8 cellular contexts compared by ENCODE assay signal in genomic region chr1:924619-925323, GRCh38. TPM values are rescaled to one million over a fixed set of nuclear protein-coding genes. Genes with fewer than 3 reads are reported as not detected.
DNase-seq lines count a peak whose midpoint lies in the region; ATAC-seq and TF ChIP-seq lines count a peak whose summit lies in the region.

No MANE protein-coding gene starts in this region.

- peaks cover 0 to 35% of the 10 kb centered on the region in 2 donors for H3K27me3 ChIP-seq in esophagus (ENCODE audit: control insufficient read depth in 1 of 2, insufficient read depth in 2 of 2, low read length in 2 of 2)
- peaks cover 0 to 70% (median 27%) of the 10 kb centered on the region in 3 donors for H3K27me3 ChIP-seq in psoas muscle (ENCODE audit: insufficient read depth in 3 of 3, low read length in 2 of 3)

- ATAC-seq in psoas muscle: peak in 1 of 4 donors; percentile 15
- no peak for ATAC-seq in HG03139 (IDR thresholded peaks at IDR 0.05; ENCODE audit: unreplicated experiment)
- no peak for ATAC-seq in HG02798 (IDR thresholded peaks at IDR 0.05; ENCODE audit: poor library complexity, unreplicated experiment)
- ATAC-seq in GM21786 (IDR thresholded peaks at IDR 0.05; ENCODE audit: unreplicated experiment): no peak

- peaks cover 0 to 3% of the 10 kb centered on the region in 2 donors for H3K9me3 ChIP-seq in esophagus (ENCODE audit: control insufficient read depth in 2 of 2, insufficient read depth in 1 of 2, low read depth in 1 of 2, low read length in 1 of 2)
- no peaks in the 10 kb centered on the region for H3K9me3 ChIP-seq in psoas muscle

- intact Hi-C loops in psoas muscle (cut with DNase I): no loop called here

- H3K4me1 ChIP-seq in esophagus (ENCODE audit: control insufficient read depth in 2 of 2, insufficient read depth in 2 of 2, low read length in 1 of 2): peaks cover 16 to 34% of the 10 kb centered on the region in 2 donors
- H3K4me1 ChIP-seq in psoas muscle: peaks cover 23% of the 10 kb centered on the region

- H3K27ac ChIP-seq in esophagus (ENCODE audit: low read depth in 2 of 2, low read length in 1 of 2) (no peak overlapping the region), psoas muscle (no peak overlapping the region)

- H3K36me3 ChIP-seq in esophagus (ENCODE audit: control insufficient read depth in 2 of 2, insufficient read depth in 2 of 2, low read length in 1 of 2): no peaks in the 10 kb centered on the region
- no peaks in the 10 kb centered on the region for H3K36me3 ChIP-seq in psoas muscle (ENCODE audit: insufficient read depth in 1 of 2, low read depth in 1 of 2)

- TF ChIP-seq CTCF in psoas muscle (IDR thresholded peaks at IDR 0.05): no peak

- 1% methylated on average over 69 to 89 of the region's 89 CpGs for WGBS in esophagus, 2 donors
- WGBS in psoas muscle, 3 donors: 1% methylated on average over 58 to 89 of the region's 89 CpGs

- DNase-seq in EL (peak; percentile 60), NCI-H748 (lab: John Stamatoyannopoulos, UW; ENCODE audit: unreplicated experiment) (peak; percentile 72), psoas muscle (peak in 1 of 2 donors; percentile 53), T-helper 1 cell (no peak)

- H3K4me3 ChIP-seq in esophagus (ENCODE audit: low read depth in 1 of 2, low read length in 2 of 2) (peak overlapping the region; percentile 42 to 52), psoas muscle (peak overlapping the region; percentile 61)

RNA-seq across cellular contexts. Expression of gene SAMD11, which starts 1.0 kb away (rescaled TPM):
- polyA plus RNA-seq in esophagus (1 to 10 TPM in 1 of 2 donors, under 1 TPM in 1; 0.68 to 1.5 TPM), psoas muscle (1 to 10 TPM in 1 of 3 donors, under 1 TPM in 2; 0.28 to 1.5 (median 0.58) TPM)
- 1 to 10 TPM in 2 of 4 donors, under 1 TPM in 1, not detected in 1; 0.37 to 6.9 (median 1.5) TPM for total RNA-seq in psoas muscle

RNA-seq across cellular contexts. Expression of gene NOC2L, which starts 34.3 kb away (rescaled TPM):
- polyA plus RNA-seq in esophagus (10 to 100 TPM; 60.8 to 67.4 TPM), psoas muscle (100 to 1,000 TPM in 1 of 3 donors, 10 to 100 TPM in 2; 78.1 to 106 (median 92.7) TPM)
- 10 to 100 TPM; 61.4 to 87.0 (median 82.7) TPM for total RNA-seq in psoas muscle

RNA-seq across cellular contexts. Expression of gene KLHL17, which starts 35.6 kb away (rescaled TPM):
- polyA plus RNA-seq in esophagus (10 to 100 TPM; 11.9 to 21.8 TPM), psoas muscle (1 to 10 TPM; 3.4 to 5.5 (median 4.1) TPM)
- 1 to 10 TPM; 2.1 to 3.8 (median 3.0) TPM for total RNA-seq in psoas muscle

RNA-seq across cellular contexts. Expression of gene PLEKHN1, which starts 41.5 kb away (rescaled TPM):
- polyA plus RNA-seq in esophagus: 10 to 100 TPM; 35.6 to 74.7 TPM
- not detected for total RNA-seq in psoas muscle
- polyA plus RNA-seq in psoas muscle: under 1 TPM in 1 of 3 donors, not detected in 2; 0.03 TPM

RNA-seq across cellular contexts. Expression of gene PERM1, which starts 57.1 kb away (rescaled TPM):
- 1 to 10 TPM in 1 of 2 donors, under 1 TPM in 1; 0.47 to 3.4 TPM for polyA plus RNA-seq in esophagus
- total RNA-seq in psoas muscle: 100 to 1,000 TPM in 2 of 4 donors, 10 to 100 TPM in 2; 13.9 to 249 (median 109) TPM
- polyA plus RNA-seq in psoas muscle: 100 to 1,000 TPM in 1 of 3 donors, 10 to 100 TPM in 2; 38.1 to 239 (median 58.5) TPM

Comparison
In these comparisons a context has a peak if more than half of its experiments do, and no peak if none do; other contexts are left out.
1. DNase-seq: peak in EL (single experiment) and NCI-H748 (single experiment); none in T-helper 1 cell (0 of 5).